ENCODE assay signal across 13 cellular contexts in the genomic region with DNA sequence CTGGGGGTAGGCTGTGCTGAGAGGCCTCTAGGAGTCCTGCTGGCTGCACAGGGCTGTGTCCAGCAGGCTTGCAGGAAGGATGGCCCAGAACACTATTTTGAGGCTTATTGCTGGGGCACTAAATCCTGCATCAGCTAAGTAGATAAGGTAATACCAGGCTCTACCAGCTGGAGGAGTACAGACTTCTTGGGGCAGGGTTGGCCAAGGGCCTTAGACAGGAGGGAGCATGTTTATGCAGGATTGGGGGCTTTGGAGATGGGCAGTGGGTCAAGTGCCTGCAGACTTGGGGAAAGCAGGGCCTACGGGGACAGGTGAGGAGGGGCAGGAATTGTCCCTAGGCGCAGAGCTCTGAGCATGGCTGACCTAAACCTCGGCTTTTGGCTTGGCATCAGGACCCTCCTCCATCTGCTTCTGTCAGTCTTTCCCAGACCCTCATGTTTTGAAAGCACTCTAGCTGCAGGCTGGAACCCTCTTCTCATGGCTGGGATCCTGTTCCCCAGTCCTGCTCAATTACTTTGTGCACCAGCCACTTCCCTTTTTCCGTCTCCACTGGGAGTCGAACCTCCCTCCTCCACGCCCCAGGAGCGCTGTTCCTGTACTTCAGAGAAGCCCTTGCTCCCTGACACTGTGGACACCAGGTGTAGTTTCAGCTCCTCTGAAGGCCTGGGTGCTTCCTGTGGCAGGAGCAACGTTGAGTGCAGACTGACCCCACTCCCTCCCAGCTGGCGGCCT.
DNase-seq lines count a peak whose midpoint lies in the region; ATAC-seq, FAIRE-seq and TF ChIP-seq lines count a peak whose summit lies in the region.
"Had no signal": no experiment of that assay in that cellular context is flagged by ENCODE, and none has a peak within 500 bp of the region (broad histone marks: within the 10 kb centered on the region; RNA-seq: fewer than 3 reads in every experiment).

No MANE protein-coding gene starts in this region.

- H2BK15ac ChIP-seq in mesenchymal stem cell (ENCODE audit: low read depth, poor library complexity, severe bottlenecking): no peak overlapping the region

- in situ Hi-C loops in GM12878 (cut with MboI): no loop called here

- peak; percentile 13 for DNase-seq in GM10248 (ENCODE audit: extremely low spot score)
- DNase-seq in Kasumi-1 (lab: John Stamatoyannopoulos, UW): peak; percentile 40 to 47
- DNase-seq in GM12878 (ENCODE audit: low read depth, low spot score): no peak
- DNase-seq in mesenchymal stem cell: no peak
- DNase-seq in NCI-H748 treated with DMSO at 0.1 percent for 48 hours (lab: John Stamatoyannopoulos, UW): no peak
- DNase-seq: DMS79; esophagus squamous epithelium; NCI-H524; stimulated activated CD4-positive, alpha-beta T cell treated with anti-CD3 and anti-CD28 coated beads, Interleukin-4, amount 100 ng/mL, for 4 hours had no signal

- POLR2A ChIA-PET in GM10248 (lab: Yijun Ruan, JAX) (no interaction called here), GM12878 (lab: Charles Lee) (no interaction called here)

- CTCF ChIA-PET in GM10248 (lab: Yijun Ruan, JAX): interaction anchor here (1.1 to 10.7 kb wide), 6 partner anchors 13 to 41 kb away, joined by 3 to 68 read pairs (median 3); no protein-coding TSS in a partner anchor
- CTCF ChIA-PET in GM12878 (lab: Yijun Ruan, JAX): interaction anchor here (1.3 kb wide), 1 partner anchor 36 kb away, joined by 5 read pairs; no protein-coding TSS in a partner anchor

- no peak overlapping the region for H4K8ac ChIP-seq in mesenchymal stem cell (ENCODE audit: low read length)

- H3K4me3 ChIP-seq in GM12878 (no peak overlapping the region), mesenchymal stem cell (ENCODE audit: insufficient read depth in 1 of 2, low read depth in 1 of 2, low read length in 2 of 2) (no peak overlapping the region)
- H3K4me3 ChIP-seq: ascending aorta, esophagus squamous epithelium had no signal

- no peak for TF ChIP-seq EP300 in GM12878 (IDR thresholded peaks at IDR 0.05; ENCODE audit: borderline replicate concordance in 1 of 2, control insufficient read depth in 1 of 2, low read depth in 2 of 2, low read length in 2 of 2)

- no peak overlapping the region for H2BK12ac ChIP-seq in mesenchymal stem cell (ENCODE audit: low read length in 2 of 2)

- H3K4ac ChIP-seq in mesenchymal stem cell (ENCODE audit: low read depth in 1 of 2, low read length in 2 of 2): no peak overlapping the region

- RAD21 ChIA-PET in GM12878 (lab: Charles Lee; ENCODE audit: unreplicated experiment): no interaction called here

- intact Hi-C loops in GM12878 (cut with micrococcal nuclease; ENCODE audit: unreplicated experiment): no loop called here

- H3K79me2 ChIP-seq in GM12878 (ENCODE audit: control insufficient read depth, insufficient read depth, low read length): no peaks in the 10 kb centered on the region

- H3K36me3 ChIP-seq in GM12878 (ENCODE audit: control insufficient read depth in 2 of 2, insufficient read depth in 2 of 2, low read length in 1 of 2) (no peaks in the 10 kb centered on the region), mesenchymal stem cell (ENCODE audit: control insufficient read depth in 1 of 2, insufficient read depth in 2 of 2, low read depth in 1 of 2, low read length in 2 of 2) (no peaks in the 10 kb centered on the region)
- H3K36me3 ChIP-seq: ascending aorta, esophagus squamous epithelium had no signal

- no peak overlapping the region for H3K18ac ChIP-seq in mesenchymal stem cell (ENCODE audit: low read depth in 1 of 2, low read length in 2 of 2)

- no peak overlapping the region for H3K4me2 ChIP-seq in GM12878 (ENCODE audit: control insufficient read depth, insufficient read depth)
- no peak overlapping the region for H3K4me2 ChIP-seq in mesenchymal stem cell (ENCODE audit: low read length, poor library complexity, severe bottlenecking)

- H2BK5ac ChIP-seq in mesenchymal stem cell (ENCODE audit: low read depth, low read length, poor library complexity, severe bottlenecking): no peak overlapping the region

- H3K27ac ChIP-seq in GM12878 (ENCODE audit: control insufficient read depth, insufficient read depth) (no peak overlapping the region), mesenchymal stem cell (ENCODE audit: low read length, poor library complexity, severe bottlenecking) (no peak overlapping the region)
- H3K27ac ChIP-seq: ascending aorta, esophagus squamous epithelium had no signal

- TF ChIP-seq POLR2A in GM12878 (IDR thresholded peaks at IDR 0.05; ENCODE audit: low read depth, low read length): no peak

- SMC1A ChIA-PET in GM12878 (lab: Charles Lee; ENCODE audit: uncharacterized antibody, unreplicated experiment): interaction anchor here (1.3 kb wide), 1 partner anchor 38 kb away, joined by 7 read pairs; no protein-coding TSS in a partner anchor

- no peaks in the 10 kb centered on the region for H3K79me1 ChIP-seq in mesenchymal stem cell (replicated peaks; ENCODE audit: low read length, poor library complexity, severe bottlenecking)

- H3K14ac ChIP-seq in mesenchymal stem cell (ENCODE audit: low read length in 2 of 2): no peak overlapping the region

- H3K9me3 ChIP-seq in GM12878 (replicated peaks; ENCODE audit: control insufficient read depth, insufficient read depth, low read length): peaks cover 6% of the 10 kb centered on the region
- H3K9me3 ChIP-seq in mesenchymal stem cell (ENCODE audit: control insufficient read depth, low read length): peaks cover 6% of the 10 kb centered on the region
- H3K9me3 ChIP-seq: ascending aorta had no signal

- TF ChIP-seq CTCF in GM10248 (IDR thresholded peaks at IDR 0.05; ENCODE audit: control extremely low read depth, extremely low read depth, low read depth, missing control alignments): no peak
- TF ChIP-seq CTCF in GM12878 (IDR thresholded peaks at IDR 0.05 in 2 of 3, conservative IDR thresholded peaks at IDR 0.05 in 1 of 3; ENCODE audit: control insufficient read depth in 2 of 3, extremely low read depth in 1 of 3, insufficient read depth in 1 of 3, low read depth in 3 of 3, low read length in 3 of 3): 0 out of 6 replicates have a peak, but pooled peaks of 2 of the 3 experiments have one; percentile 8 to 9

- FAIRE-seq in GM12878 (lab: Jason Lieb, UNC): no peak

- H2AFZ ChIP-seq in GM12878 (ENCODE audit: control insufficient read depth, low read depth, low read length) (no peak overlapping the region), mesenchymal stem cell (ENCODE audit: low read depth, low read length) (no peak overlapping the region)

- H4K91ac ChIP-seq in mesenchymal stem cell (ENCODE audit: low read length): peak overlapping the region; percentile 48

- no peak overlapping the region for H3K23ac ChIP-seq in mesenchymal stem cell (ENCODE audit: low read length in 2 of 2)

- no peaks in the 10 kb centered on the region for H3K27me3 ChIP-seq in GM12878 (replicated peaks in 1 of 2; ENCODE audit: control insufficient read depth in 2 of 2, insufficient read depth in 2 of 2, low read length in 1 of 2)
- peaks cover 0 to 32% of the 10 kb centered on the region in 2 experiments for H3K27me3 ChIP-seq in mesenchymal stem cell (ENCODE audit: control insufficient read depth in 1 of 2, insufficient read depth in 1 of 2, low read length in 2 of 2)
- H3K27me3 ChIP-seq: ascending aorta, esophagus squamous epithelium had no signal

- no TSS peak for BruUV-seq in GM12878 (replicated peaks; lab: Mats Ljungman, UMichigan)

- 54% methylated on average over 9 of the region's 9 CpGs for WGBS in GM12878 (ENCODE audit: insufficient coverage, insufficient replicate concordance, low lambda C conversion rate, missing lambda C conversion rate)
- WGBS in mesenchymal stem cell: 86% methylated on average over 9 of the region's 9 CpGs

- no peak for TF ChIP-seq RAD21 in GM12878 (IDR thresholded peaks at IDR 0.05; ENCODE audit: insufficient read depth, low read depth, low read length)

- H3K4me1 ChIP-seq in GM12878 (ENCODE audit: control insufficient read depth, insufficient read depth, low read length) (peaks cover 19% of the 10 kb centered on the region), mesenchymal stem cell (ENCODE audit: control insufficient read depth, insufficient read depth, low read depth, low read length) (peaks cover 11% of the 10 kb centered on the region)
- H3K4me1 ChIP-seq: ascending aorta, esophagus squamous epithelium had no signal

- ATAC-seq in GM12878 (peak; percentile 54; the same call in 2 of the 3 replicates), GM18858 (IDR thresholded peaks at IDR 0.05; ENCODE audit: unreplicated experiment) (no peak), HG02970 (IDR thresholded peaks at IDR 0.05; ENCODE audit: low FRiP score, unreplicated experiment) (no peak), HG03108 (IDR thresholded peaks at IDR 0.05; ENCODE audit: unreplicated experiment) (no peak)

- H2AK5ac ChIP-seq in mesenchymal stem cell (ENCODE audit: low read length, severe bottlenecking): no peak overlapping the region

- H4K20me1 ChIP-seq in GM12878 (ENCODE audit: control insufficient read depth, insufficient read depth): no peaks in the 10 kb centered on the region

- H3K9ac ChIP-seq in GM12878 (ENCODE audit: control insufficient read depth, insufficient read depth, low read length) (no peak overlapping the region), mesenchymal stem cell (ENCODE audit: low read length) (no peak overlapping the region)

- no peak overlapping the region for H2BK120ac ChIP-seq in mesenchymal stem cell (ENCODE audit: low read depth, low read length)

TF ChIP-seq in GM12878, 131 proteins besides CTCF, POLR2A, EP300 and RAD21:
- TF ChIP-seq SPI1 (IDR thresholded peaks at IDR 0.05; ENCODE audit: borderline replicate concordance, insufficient read depth, low read depth, low read length) (peak; percentile 26; the same call in 1 of the 2 replicates), MYB (IDR thresholded peaks at IDR 0.05; ENCODE audit: borderline replicate concordance, low read depth, low read length) (no peak)

Comparison
In these comparisons a context has a peak if more than half of its experiments do, and no peak if none do; other contexts are left out.
1. DNase-seq: peak in GM10248 (single experiment) and Kasumi-1 (2 of 2); none in GM12878 (single experiment), mesenchymal stem cell (single experiment) and NCI-H748 treated with DMSO at 0.1 percent for 48 hours (single experiment).